Comparison of ENCODE assay signal across 17 cellular contexts in genomic region chr18:75586576-75586975, GRCh38.
A peak's percentile ranks its signal among the peaks of the same experiment; 100 is the strongest.
DNase-seq lines count a peak whose midpoint lies in the region; ATAC-seq and TF ChIP-seq lines count a peak whose summit lies in the region.
"Had no signal": no experiment of that assay in that cellular context is flagged by ENCODE, and none has a peak within 500 bp of the region (broad histone marks: within the 10 kb centered on the region; RNA-seq: fewer than 3 reads in every experiment).

No MANE protein-coding gene starts in this region.

- CTCF ChIA-PET in OCI-LY7 (lab: Charles Lee; ENCODE audit: unreplicated experiment): no interaction called here

- POLR2A ChIA-PET in OCI-LY7 (lab: Charles Lee): interaction anchor here (0.7 kb wide), 1 partner anchor 10 kb away, joined by 3 read pairs; no protein-coding TSS in a partner anchor

- no peaks in the 10 kb centered on the region for H3K4me1 ChIP-seq in OCI-LY7 (ENCODE audit: insufficient read depth, low read length, poor library complexity, severe bottlenecking)
- H3K4me1 ChIP-seq: BLaER1, Caco-2 had no signal

- H3K27me3 Mint-ChIP-seq in nephron progenitor cell (ENCODE audit: low read depth, poor library complexity): peaks cover 7% of the 10 kb centered on the region

- H4K20me1 ChIP-seq in OCI-LY7 (ENCODE audit: insufficient read depth, low read length): no peaks in the 10 kb centered on the region
- H4K20me1 ChIP-seq: BLaER1 had no signal

- no peaks in the 10 kb centered on the region for H3K4me1 Mint-ChIP-seq in nephron progenitor cell
- H3K4me1 Mint-ChIP-seq: CD8-positive, alpha-beta memory T cell had no signal

- no peak overlapping the region for H3K27ac Mint-ChIP-seq in nephron progenitor cell
- H3K27ac Mint-ChIP-seq: CD8-positive, alpha-beta memory T cell had no signal

- TF ChIP-seq CTCF in nephron progenitor cell (IDR thresholded peaks at IDR 0.05): no peak
- TF ChIP-seq CTCF in OCI-LY7 (conservative IDR thresholded peaks at IDR 0.05; ENCODE audit: low read length): no peak

- H3K79me2 ChIP-seq in OCI-LY7 (ENCODE audit: insufficient read depth, low read depth, low read length): no peaks in the 10 kb centered on the region

- no peak overlapping the region for H3K4me2 ChIP-seq in OCI-LY7 (ENCODE audit: low read length)
- H3K4me2 ChIP-seq: BLaER1 had no signal

- no peaks in the 10 kb centered on the region for H3K9me3 ChIP-seq in OCI-LY7 (ENCODE audit: low read length)
- H3K9me3 ChIP-seq: Caco-2 had no signal

- H3K9me3 Mint-ChIP-seq in nephron progenitor cell: peaks cover 35% of the 10 kb centered on the region

- no peak overlapping the region for H3K4me3 Mint-ChIP-seq in nephron progenitor cell
- H3K4me3 Mint-ChIP-seq: CD8-positive, alpha-beta memory T cell had no signal

- no TSS peak for BruUV-seq in OCI-LY7 (replicated peaks; lab: Mats Ljungman, UMichigan)

- no peaks in the 10 kb centered on the region for H3K36me3 ChIP-seq in OCI-LY7 (ENCODE audit: insufficient read depth, low read length)
- H3K36me3 ChIP-seq: BLaER1 had no signal

- intact Hi-C loops in OCI-LY7 (cut with micrococcal nuclease; ENCODE audit: unreplicated experiment): no loop called here

- DNase-seq in Ammon's horn (ENCODE audit: low spot score): peak; percentile 53
- peak; percentile 96 for DNase-seq in NCI-H526 treated with DMSO at 0.1 percent for 48 hours (lab: John Stamatoyannopoulos, UW)
- peak; percentile 0 for DNase-seq in midbrain (lab: John Stamatoyannopoulos, UW)
- peak; percentile 14 for DNase-seq in retina
- DNase-seq in nephron progenitor cell: no peak
- DNase-seq in OCI-LY7 (ENCODE audit: low spot score): no peak
- DNase-seq: Caco-2; CD8-positive, alpha-beta memory T cell; DND-41; GDM1; GOT3 had no signal

- H3K36me3 Mint-ChIP-seq in nephron progenitor cell (ENCODE audit: low read depth): peaks cover under 1% of the 10 kb centered on the region
- H3K36me3 Mint-ChIP-seq: CD8-positive, alpha-beta memory T cell had no signal

- no peak for ATAC-seq in GM18873 (IDR thresholded peaks at IDR 0.05; ENCODE audit: low FRiP score, unreplicated experiment)
- no peak for ATAC-seq in GM21825 (IDR thresholded peaks at IDR 0.05; ENCODE audit: unreplicated experiment)
- ATAC-seq: HCT116, HepG2 had no signal

- no peaks in the 10 kb centered on the region for H3K9me2 ChIP-seq in OCI-LY7 (ENCODE audit: insufficient read depth, low read length)

- H3K27ac ChIP-seq in OCI-LY7 (ENCODE audit: low read depth, low read length, poor library complexity, severe bottlenecking): no peak overlapping the region
- H3K27ac ChIP-seq: 22Rv1, BLaER1 had no signal

- H2AFZ ChIP-seq in OCI-LY7 (ENCODE audit: low read length): no peak overlapping the region

- no peak overlapping the region for H3K4me3 ChIP-seq in OCI-LY7 (ENCODE audit: low read depth, low read length, poor library complexity, severe bottlenecking)
- H3K4me3 ChIP-seq: BLaER1 had no signal

Comparison
In these comparisons a context has a peak if more than half of its experiments do, and no peak if none do; other contexts are left out.
1. DNase-seq: peak in Ammon's horn (single experiment), NCI-H526 treated with DMSO at 0.1 percent for 48 hours (single experiment), midbrain (single experiment) and retina (single experiment); none in nephron progenitor cell (single experiment) and OCI-LY7 (single experiment).